Comparison of ENCODE assay signal across 1 cellular context in the genomic region with DNA sequence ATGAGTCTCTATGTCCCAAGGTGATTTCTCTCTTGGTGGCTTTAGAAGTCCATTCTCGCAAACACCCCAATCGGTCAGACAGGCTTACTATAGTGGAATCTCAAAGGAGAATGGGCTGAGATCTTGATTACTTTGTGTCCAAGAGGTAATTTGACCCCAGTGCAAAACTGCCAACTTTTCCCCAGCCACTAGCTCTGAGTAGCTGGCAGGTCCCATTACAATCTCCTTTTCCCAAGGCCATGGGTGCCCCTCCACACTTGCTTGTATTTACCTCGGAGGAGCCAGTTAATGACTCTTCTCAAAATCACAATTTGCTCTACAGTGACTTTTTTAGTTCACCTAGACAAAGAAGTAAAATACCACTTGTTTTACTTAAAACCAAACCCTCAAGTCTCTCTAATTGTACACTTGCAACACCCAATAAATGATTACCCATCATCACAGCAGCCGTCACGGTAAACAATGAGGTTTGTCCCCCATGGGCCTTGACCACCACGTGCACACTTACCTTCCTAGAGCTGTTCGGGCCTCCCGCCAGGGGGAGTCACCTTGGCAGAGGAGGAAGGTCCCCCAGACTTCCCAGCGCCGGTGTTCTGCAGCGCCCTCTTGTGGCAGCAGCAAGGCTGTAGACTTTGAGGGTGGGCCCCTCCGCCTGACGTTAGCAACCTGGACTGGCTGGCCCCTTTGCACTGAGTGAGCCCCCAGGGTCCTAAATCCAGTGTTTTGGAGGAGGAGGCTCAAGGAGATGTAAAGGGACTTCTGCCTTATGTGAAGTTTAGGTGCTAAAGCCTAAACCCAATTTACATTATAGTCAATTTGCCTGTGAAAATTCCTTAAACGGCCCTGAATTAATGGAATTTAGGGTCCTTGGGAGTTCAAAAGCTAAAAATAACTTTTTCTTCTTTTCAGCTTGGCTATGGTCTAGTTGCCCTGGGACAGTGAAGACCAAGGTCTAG.
A peak's percentile ranks its signal among the peaks of the same experiment; 100 is the strongest.
TF ChIP-seq lines count a peak whose summit lies in the region.

No MANE protein-coding gene starts in this region.

TF ChIP-seq in endothelial cell of umbilical vein, 7 proteins besides CTCF, POLR2A, EP300 and RAD21 (continued from another document):
- TF ChIP-seq, protein P1, sequence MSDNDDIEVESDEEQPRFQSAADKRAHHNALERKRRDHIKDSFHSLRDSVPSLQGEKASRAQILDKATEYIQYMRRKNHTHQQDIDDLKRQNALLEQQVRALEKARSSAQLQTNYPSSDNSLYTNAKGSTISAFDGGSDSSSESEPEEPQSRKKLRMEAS (IDR thresholded peaks at IDR 0.05; ENCODE audit: insufficient read depth, insufficient read length), result peak; percentile 35
